ENCODE assay signal across 1 cellular context in the genomic region with DNA sequence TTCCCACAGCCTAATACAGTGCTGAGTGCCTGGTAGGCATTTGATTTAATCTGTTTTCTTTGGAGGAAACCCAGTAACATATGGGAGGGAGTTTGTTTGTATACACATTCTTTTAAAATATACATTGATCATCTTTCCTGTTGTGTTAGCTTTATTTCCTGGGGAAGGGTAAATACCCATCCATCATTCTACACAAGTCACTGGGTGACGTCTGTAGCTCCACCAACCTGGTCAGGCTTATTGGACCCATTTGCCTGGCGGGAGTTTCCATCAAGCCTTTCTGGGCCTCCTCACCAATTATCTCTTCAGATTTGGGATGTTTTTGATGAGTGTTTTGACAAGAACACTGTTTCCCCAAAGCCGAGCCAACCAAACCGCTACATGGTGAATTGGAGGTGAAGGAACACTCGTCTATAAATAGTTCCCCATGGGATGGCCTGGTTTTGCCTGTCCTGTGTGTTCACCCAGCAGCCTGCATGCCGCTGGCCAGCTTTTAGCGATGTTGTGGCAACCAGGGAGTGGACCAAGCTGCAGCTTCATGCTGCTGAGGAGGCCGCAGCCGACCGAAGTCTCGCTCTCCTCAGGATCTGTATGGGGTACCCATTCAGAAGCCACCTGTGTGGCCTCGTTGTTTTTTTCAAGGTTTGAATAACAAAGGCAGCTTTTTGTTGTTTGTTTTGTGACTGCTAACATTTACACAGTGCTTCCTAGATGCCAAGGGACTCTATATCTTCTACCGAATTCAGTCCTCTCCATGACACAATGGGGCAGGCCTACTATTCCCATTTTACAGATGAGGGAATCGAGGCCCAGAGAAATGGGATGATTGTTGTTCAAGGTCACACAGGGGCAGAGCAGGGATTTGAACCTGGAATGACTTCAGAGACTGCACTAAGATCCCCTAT.
TF ChIP-seq lines count a peak whose summit lies in the region.

No MANE protein-coding gene starts in this region.

TF ChIP-seq in HepG2, 621 proteins besides CTCF, POLR2A, EP300 and RAD21 (continued from another document):
- TF ChIP-seq, protein P1, sequence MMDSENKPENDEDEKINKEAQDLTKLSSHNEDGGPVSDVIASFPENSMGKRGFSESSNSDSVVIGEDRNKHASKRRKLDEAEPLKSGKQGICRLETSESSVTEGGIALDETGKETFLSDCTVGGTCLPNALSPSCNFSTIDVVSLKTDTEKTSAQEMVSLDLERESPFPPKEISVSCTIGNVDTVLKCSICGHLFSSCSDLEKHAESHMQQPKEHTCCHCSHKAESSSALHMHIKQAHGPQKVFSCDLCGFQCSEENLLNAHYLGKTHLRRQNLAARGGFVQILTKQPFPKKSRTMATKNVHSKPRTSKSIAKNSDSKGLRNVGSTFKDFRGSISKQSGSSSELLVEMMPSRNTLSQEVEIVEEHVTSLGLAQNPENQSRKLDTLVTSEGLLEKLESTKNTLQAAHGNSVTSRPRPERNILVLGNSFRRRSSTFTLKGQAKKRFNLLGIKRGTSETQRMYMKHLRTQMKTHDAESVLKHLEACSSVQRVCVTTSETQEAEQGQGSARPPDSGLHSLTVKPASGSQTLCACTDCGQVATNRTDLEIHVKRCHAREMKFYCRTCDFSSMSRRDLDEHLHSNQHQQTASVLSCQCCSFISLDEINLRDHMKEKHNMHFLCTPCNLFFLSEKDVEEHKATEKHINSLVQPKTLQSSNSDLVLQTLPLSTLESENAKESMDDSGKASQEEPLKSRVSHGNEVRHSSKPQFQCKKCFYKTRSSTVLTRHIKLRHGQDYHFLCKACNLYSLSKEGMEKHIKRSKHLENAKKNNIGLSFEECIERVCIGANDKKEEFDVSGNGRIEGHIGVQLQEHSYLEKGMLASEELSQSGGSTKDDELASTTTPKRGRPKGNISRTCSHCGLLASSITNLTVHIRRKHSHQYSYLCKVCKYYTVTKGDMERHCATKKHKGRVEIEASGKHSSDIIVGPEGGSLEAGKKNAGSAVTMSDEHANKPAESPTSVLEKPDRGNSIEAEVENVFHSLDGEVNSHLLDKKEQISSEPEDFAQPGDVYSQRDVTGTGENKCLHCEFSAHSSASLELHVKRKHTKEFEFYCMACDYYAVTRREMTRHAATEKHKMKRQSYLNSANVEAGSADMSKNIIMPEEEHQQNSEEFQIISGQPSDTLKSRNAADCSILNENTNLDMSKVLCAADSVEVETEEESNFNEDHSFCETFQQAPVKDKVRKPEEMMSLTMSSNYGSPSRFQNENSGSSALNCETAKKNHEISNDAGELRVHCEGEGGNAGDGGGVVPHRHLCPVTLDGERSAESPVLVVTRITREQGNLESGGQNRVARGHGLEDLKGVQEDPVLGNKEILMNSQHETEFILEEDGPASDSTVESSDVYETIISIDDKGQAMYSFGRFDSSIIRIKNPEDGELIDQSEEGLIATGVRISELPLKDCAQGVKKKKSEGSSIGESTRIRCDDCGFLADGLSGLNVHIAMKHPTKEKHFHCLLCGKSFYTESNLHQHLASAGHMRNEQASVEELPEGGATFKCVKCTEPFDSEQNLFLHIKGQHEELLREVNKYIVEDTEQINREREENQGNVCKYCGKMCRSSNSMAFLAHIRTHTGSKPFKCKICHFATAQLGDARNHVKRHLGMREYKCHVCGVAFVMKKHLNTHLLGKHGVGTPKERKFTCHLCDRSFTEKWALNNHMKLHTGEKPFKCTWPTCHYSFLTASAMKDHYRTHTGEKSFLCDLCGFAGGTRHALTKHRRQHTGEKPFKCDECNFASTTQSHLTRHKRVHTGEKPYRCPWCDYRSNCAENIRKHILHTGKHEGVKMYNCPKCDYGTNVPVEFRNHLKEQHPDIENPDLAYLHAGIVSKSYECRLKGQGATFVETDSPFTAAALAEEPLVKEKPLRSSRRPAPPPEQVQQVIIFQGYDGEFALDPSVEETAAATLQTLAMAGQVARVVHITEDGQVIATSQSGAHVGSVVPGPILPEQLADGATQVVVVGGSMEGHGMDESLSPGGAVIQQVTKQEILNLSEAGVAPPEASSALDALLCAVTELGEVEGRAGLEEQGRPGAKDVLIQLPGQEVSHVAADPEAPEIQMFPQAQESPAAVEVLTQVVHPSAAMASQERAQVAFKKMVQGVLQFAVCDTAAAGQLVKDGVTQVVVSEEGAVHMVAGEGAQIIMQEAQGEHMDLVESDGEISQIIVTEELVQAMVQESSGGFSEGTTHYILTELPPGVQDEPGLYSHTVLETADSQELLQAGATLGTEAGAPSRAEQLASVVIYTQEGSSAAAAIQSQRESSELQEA (CRISPR knock-in tag; IDR thresholded peaks at IDR 0.05; ENCODE audit: not compliant biosample characterization): no peak
- TF ChIP-seq ZNF816 (CRISPR knock-in tag; IDR thresholded peaks at IDR 0.05; ENCODE audit: borderline replicate concordance) (no peak), ZMYM2 (CRISPR knock-in tag; IDR thresholded peaks at IDR 0.05) (peak; percentile 24; the same call in 1 of the 2 replicates), ZNF678 (CRISPR knock-in tag; IDR thresholded peaks at IDR 0.05) (no peak), RCOR2 (CRISPR knock-in tag; IDR thresholded peaks at IDR 0.05) (peak; percentile 61; the same call in 1 of the 2 replicates), SMAD1 (CRISPR knock-in tag; IDR thresholded peaks at IDR 0.05; ENCODE audit: borderline replicate concordance, low read depth) (no peak), ZNF749 (CRISPR knock-in tag; IDR thresholded peaks at IDR 0.05; ENCODE audit: borderline replicate concordance) (no peak), SRSF9 (IDR thresholded peaks at IDR 0.05; ENCODE audit: borderline replicate concordance, insufficient read depth, low read depth, low read length, poor library complexity, severe bottlenecking) (no peak), FOSL2 (CRISPR knock-in tag; IDR thresholded peaks at IDR 0.05) (0 out of 2 replicates have a peak, but pooled peaks have one; percentile 0), SALL1 (CRISPR knock-in tag; IDR thresholded peaks at IDR 0.05) (peak; percentile 6; the same call in 1 of the 2 replicates), ZNF766 (CRISPR knock-in tag; IDR thresholded peaks at IDR 0.05; ENCODE audit: borderline replicate concordance) (no peak)
- TF ChIP-seq, protein P2, sequence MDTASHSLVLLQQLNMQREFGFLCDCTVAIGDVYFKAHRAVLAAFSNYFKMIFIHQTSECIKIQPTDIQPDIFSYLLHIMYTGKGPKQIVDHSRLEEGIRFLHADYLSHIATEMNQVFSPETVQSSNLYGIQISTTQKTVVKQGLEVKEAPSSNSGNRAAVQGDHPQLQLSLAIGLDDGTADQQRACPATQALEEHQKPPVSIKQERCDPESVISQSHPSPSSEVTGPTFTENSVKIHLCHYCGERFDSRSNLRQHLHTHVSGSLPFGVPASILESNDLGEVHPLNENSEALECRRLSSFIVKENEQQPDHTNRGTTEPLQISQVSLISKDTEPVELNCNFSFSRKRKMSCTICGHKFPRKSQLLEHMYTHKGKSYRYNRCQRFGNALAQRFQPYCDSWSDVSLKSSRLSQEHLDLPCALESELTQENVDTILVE (CRISPR knock-in tag; IDR thresholded peaks at IDR 0.05): no peak
- TF ChIP-seq, protein P3, sequence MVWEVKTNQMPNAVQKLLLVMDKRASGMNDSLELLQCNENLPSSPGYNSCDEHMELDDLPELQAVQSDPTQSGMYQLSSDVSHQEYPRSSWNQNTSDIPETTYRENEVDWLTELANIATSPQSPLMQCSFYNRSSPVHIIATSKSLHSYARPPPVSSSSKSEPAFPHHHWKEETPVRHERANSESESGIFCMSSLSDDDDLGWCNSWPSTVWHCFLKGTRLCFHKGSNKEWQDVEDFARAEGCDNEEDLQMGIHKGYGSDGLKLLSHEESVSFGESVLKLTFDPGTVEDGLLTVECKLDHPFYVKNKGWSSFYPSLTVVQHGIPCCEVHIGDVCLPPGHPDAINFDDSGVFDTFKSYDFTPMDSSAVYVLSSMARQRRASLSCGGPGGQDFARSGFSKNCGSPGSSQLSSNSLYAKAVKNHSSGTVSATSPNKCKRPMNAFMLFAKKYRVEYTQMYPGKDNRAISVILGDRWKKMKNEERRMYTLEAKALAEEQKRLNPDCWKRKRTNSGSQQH (CRISPR knock-in tag; IDR thresholded peaks at IDR 0.05; ENCODE audit: low read depth): no peak
- TF ChIP-seq, protein P4, sequence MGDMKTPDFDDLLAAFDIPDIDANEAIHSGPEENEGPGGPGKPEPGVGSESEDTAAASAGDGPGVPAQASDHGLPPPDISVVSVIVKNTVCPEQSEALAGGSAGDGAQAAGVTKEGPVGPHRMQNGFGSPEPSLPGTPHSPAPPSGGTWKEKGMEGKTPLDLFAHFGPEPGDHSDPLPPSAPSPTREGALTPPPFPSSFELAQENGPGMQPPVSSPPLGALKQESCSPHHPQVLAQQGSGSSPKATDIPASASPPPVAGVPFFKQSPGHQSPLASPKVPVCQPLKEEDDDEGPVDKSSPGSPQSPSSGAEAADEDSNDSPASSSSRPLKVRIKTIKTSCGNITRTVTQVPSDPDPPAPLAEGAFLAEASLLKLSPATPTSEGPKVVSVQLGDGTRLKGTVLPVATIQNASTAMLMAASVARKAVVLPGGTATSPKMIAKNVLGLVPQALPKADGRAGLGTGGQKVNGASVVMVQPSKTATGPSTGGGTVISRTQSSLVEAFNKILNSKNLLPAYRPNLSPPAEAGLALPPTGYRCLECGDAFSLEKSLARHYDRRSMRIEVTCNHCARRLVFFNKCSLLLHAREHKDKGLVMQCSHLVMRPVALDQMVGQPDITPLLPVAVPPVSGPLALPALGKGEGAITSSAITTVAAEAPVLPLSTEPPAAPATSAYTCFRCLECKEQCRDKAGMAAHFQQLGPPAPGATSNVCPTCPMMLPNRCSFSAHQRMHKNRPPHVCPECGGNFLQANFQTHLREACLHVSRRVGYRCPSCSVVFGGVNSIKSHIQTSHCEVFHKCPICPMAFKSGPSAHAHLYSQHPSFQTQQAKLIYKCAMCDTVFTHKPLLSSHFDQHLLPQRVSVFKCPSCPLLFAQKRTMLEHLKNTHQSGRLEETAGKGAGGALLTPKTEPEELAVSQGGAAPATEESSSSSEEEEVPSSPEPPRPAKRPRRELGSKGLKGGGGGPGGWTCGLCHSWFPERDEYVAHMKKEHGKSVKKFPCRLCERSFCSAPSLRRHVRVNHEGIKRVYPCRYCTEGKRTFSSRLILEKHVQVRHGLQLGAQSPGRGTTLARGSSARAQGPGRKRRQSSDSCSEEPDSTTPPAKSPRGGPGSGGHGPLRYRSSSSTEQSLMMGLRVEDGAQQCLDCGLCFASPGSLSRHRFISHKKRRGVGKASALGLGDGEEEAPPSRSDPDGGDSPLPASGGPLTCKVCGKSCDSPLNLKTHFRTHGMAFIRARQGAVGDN (CRISPR knock-in tag; IDR thresholded peaks at IDR 0.05): peak; percentile 55
